Comparison of ENCODE assay signal across 15 cellular contexts in genomic region chr12:14442221-14442881, GRCh38.
A peak's percentile ranks its signal among the peaks of the same experiment; 100 is the strongest.
DNase-seq lines count a peak whose midpoint lies in the region; ATAC-seq and TF ChIP-seq lines count a peak whose summit lies in the region.
"Had no signal": no experiment of that assay in that cellular context is flagged by ENCODE, and none has a peak within 500 bp of the region (broad histone marks: within the 10 kb centered on the region; RNA-seq: fewer than 3 reads in every experiment).

No MANE protein-coding gene starts in this region.

- no peaks in the 10 kb centered on the region for H3K27me3 ChIP-seq in CD8-positive, alpha-beta memory T cell (ENCODE audit: insufficient read depth, low read length, poor library complexity, severe bottlenecking)
- H3K27me3 ChIP-seq in ascending aorta (no peaks in the 10 kb centered on the region), skeletal muscle tissue (ENCODE audit: control insufficient read depth in 3 of 3, insufficient read depth in 3 of 3, low read length in 3 of 3) (no peaks in the 10 kb centered on the region), Peyer's patch (no peaks in the 10 kb centered on the region)

- H3K27ac ChIP-seq in CD8-positive, alpha-beta memory T cell (ENCODE audit: low read depth, low read length) = no peak overlapping the region
- H3K27ac ChIP-seq in ascending aorta (peak overlapping the region; percentile 74 to 80), skeletal muscle tissue (ENCODE audit: low read depth, low read length) (peak overlapping the region; percentile 66), Peyer's patch (no peak overlapping the region)

- no peak overlapping the region for H3K4me3 ChIP-seq in CD8-positive, alpha-beta memory T cell (ENCODE audit: low read length)
- no peak overlapping the region for H3K4me3 ChIP-seq in ascending aorta
- H3K4me3 ChIP-seq in skeletal muscle tissue (ENCODE audit: low read length in 3 of 3) = no peak overlapping the region
- H3K4me3 ChIP-seq in Peyer's patch = no peak overlapping the region
- H3K4me3 ChIP-seq: prostate gland had no signal

- H3K4me1 Mint-ChIP-seq in CD8-positive, alpha-beta memory T cell = peaks cover 32 to 56% (median 38%) of the 10 kb centered on the region in 3 donors

- POLR2A ChIA-PET in CD8-positive, alpha-beta memory T cell (lab: Charles Lee) = no interaction called here

- H3K9me3 ChIP-seq in CD8-positive, alpha-beta memory T cell (ENCODE audit: low read length) = no peaks in the 10 kb centered on the region
- H3K9me3 ChIP-seq in ascending aorta (no peaks in the 10 kb centered on the region), skeletal muscle tissue (ENCODE audit: control insufficient read depth in 3 of 3, low read length in 3 of 3) (no peaks in the 10 kb centered on the region), Peyer's patch (no peaks in the 10 kb centered on the region)
- H3K9me3 ChIP-seq: prostate gland had no signal

- peaks cover 39% of the 10 kb centered on the region for H3K36me3 ChIP-seq in CD8-positive, alpha-beta memory T cell (ENCODE audit: insufficient read depth, low read length)
- H3K36me3 ChIP-seq in ascending aorta = peaks cover 35 to 48% of the 10 kb centered on the region in 2 donors
- H3K36me3 ChIP-seq in skeletal muscle tissue (ENCODE audit: control insufficient read depth in 3 of 3, insufficient read depth in 3 of 3, low read length in 3 of 3) = peaks cover 8 to 25% (median 22%) of the 10 kb centered on the region in 3 donors
- H3K36me3 ChIP-seq in Peyer's patch = peaks cover 0 to 63% (median 0%) of the 10 kb centered on the region in 3 donors
- H3K36me3 ChIP-seq: prostate gland had no signal

- CTCF ChIA-PET in CD8-positive, alpha-beta memory T cell (lab: Charles Lee) = interaction anchor here (1.1 kb wide), 1 partner anchor 77 kb away, joined by 4 read pairs; the partner anchor contains the start of gene ATF7IP

- no peak for DNase-seq in CD8-positive, alpha-beta memory T cell
- DNase-seq in ascending aorta (ENCODE audit: low spot score in 2 of 2) (no peak), iris pigment epithelial cell (ENCODE audit: low read depth) (peak; percentile 44), Peyer's patch (no peak), GF-D8 (lab: John Stamatoyannopoulos, UW) (no peak), NCI-H345 treated with DMSO at 0.1 percent for 48 hours (lab: John Stamatoyannopoulos, UW; ENCODE audit: unreplicated experiment) (no peak)
- DNase-seq: activated CD4-positive, alpha-beta T cell treated with anti-CD3 and anti-CD28 coated beads, Interleukin-2, amount 10 ng/mL, durations not matched to agents 7 days and 5 days; activated gamma-delta T cell treated with Interleukin-2 at 50 U/mL for 16 hours; cortex of kidney; mesenchymal stem cell; NCI-H1105 treated with DMSO at 0.1 percent for 48 hours; NCI-H82 had no signal

- TF ChIP-seq CTCF in ascending aorta (IDR thresholded peaks at IDR 0.05) (no peak), Peyer's patch (IDR thresholded peaks at IDR 0.05) (no peak)

- H3K4me1 ChIP-seq in CD8-positive, alpha-beta memory T cell (ENCODE audit: insufficient read depth, low read length) = no peaks in the 10 kb centered on the region
- peaks cover 0 to 8% of the 10 kb centered on the region in 2 donors for H3K4me1 ChIP-seq in ascending aorta
- peaks cover 0 to 4% (median 3%) of the 10 kb centered on the region in 3 donors for H3K4me1 ChIP-seq in skeletal muscle tissue (ENCODE audit: control insufficient read depth in 3 of 3, insufficient read depth in 3 of 3, low read length in 3 of 3)
- no peaks in the 10 kb centered on the region for H3K4me1 ChIP-seq in Peyer's patch
- H3K4me1 ChIP-seq: prostate gland had no signal

- no peak overlapping the region for H3K4me3 Mint-ChIP-seq in CD8-positive, alpha-beta memory T cell
- H3K4me3 Mint-ChIP-seq: activated CD4-positive, alpha-beta T cell treated with anti-CD3 and anti-CD28 coated beads, Interleukin-2, amount 10 ng/mL, durations not matched to agents 7 days and 5 days had no signal

- no peak overlapping the region for H3K9ac ChIP-seq in skeletal muscle tissue (ENCODE audit: low read depth in 1 of 3, low read length in 3 of 3)

- no peak for ATAC-seq in GM21723 (IDR thresholded peaks at IDR 0.05; ENCODE audit: unreplicated experiment)

- no peaks in the 10 kb centered on the region for H3K27me3 Mint-ChIP-seq in CD8-positive, alpha-beta memory T cell
- H3K27me3 Mint-ChIP-seq: activated CD4-positive, alpha-beta T cell treated with anti-CD3 and anti-CD28 coated beads, Interleukin-2, amount 10 ng/mL, durations not matched to agents 7 days and 5 days had no signal

- H3K36me3 Mint-ChIP-seq in CD8-positive, alpha-beta memory T cell = peaks cover 9 to 83% (median 32%) of the 10 kb centered on the region in 3 donors

- H3K9me3 Mint-ChIP-seq in CD8-positive, alpha-beta memory T cell = no peaks in the 10 kb centered on the region

- intact Hi-C loops in ascending aorta (cut with DNase I) = no loop called here

- peak overlapping the region in 6 of 8 donors; percentile 25 to 93 (median 56) for H3K27ac Mint-ChIP-seq in CD8-positive, alpha-beta memory T cell
- H3K27ac Mint-ChIP-seq: activated CD4-positive, alpha-beta T cell treated with anti-CD3 and anti-CD28 coated beads, Interleukin-2, amount 10 ng/mL, durations not matched to agents 7 days and 5 days had no signal

- TF ChIP-seq POLR2A in Peyer's patch (IDR thresholded peaks at IDR 0.05) = no peak

Comparison
In these comparisons a context has a peak if more than half of its experiments do, and no peak if none do; other contexts are left out.
1. H3K27ac ChIP-seq: peak in ascending aorta (2 of 2) and skeletal muscle tissue (single experiment); none in CD8-positive, alpha-beta memory T cell (single experiment) and Peyer's patch (0 of 4).